ENCODE assay signal across 8 cellular contexts in genomic region chr10:116947838-116948529, GRCh38. TPM values are rescaled to one million over a fixed set of nuclear protein-coding genes. Genes with fewer than 3 reads are reported as not detected.
DNase-seq lines count a peak whose midpoint lies in the region; ATAC-seq and TF ChIP-seq lines count a peak whose summit lies in the region.

No MANE protein-coding gene starts in this region.

- H3K79me2 ChIP-seq in GM23338 (replicated peaks; ENCODE audit: insufficient read depth) = no peaks in the 10 kb centered on the region

- peaks cover 19% of the 10 kb centered on the region for H3K4me1 Mint-ChIP-seq in GM23338

- no peaks in the 10 kb centered on the region for H4K20me1 ChIP-seq in GM23338 (replicated peaks; ENCODE audit: insufficient read depth)

- ATAC-seq in GM23338 = peak; percentile 81

- no peaks in the 10 kb centered on the region for H3K9me2 ChIP-seq in GM23338 (ENCODE audit: insufficient read depth)

- 0 out of 2 replicates have a peak overlapping the region, but pooled peaks have one; percentile 0 for H3K4me3 ChIP-seq in GM23338
- H3K4me3 ChIP-seq in fibroblast of mammary gland (ENCODE audit: control insufficient read depth, low read depth, low read length) = no peak overlapping the region

- TF ChIP-seq CTCF in GM23338 (conservative IDR thresholded peaks at IDR 0.05; ENCODE audit: low read depth in 2 of 2) = no peak
- TF ChIP-seq CTCF in fibroblast of mammary gland (conservative IDR thresholded peaks at IDR 0.05; ENCODE audit: control insufficient read depth, insufficient read depth, low read depth, low read length) = no peak

- peak overlapping the region; percentile 91 for H3K27ac Mint-ChIP-seq in GM23338

- peak; percentile 74 for DNase-seq in GM23338 (ENCODE audit: low spot score)
- DNase-seq in OCI-M1 (lab: John Stamatoyannopoulos, UW) = peak; percentile 19
- DNase-seq in fibroblast of mammary gland (ENCODE audit: low read depth) = peak; percentile 43
- DNase-seq in renal cortical epithelial cell (ENCODE audit: low read depth) = peak; percentile 85
- no peak for DNase-seq in cortex of kidney (lab: John Stamatoyannopoulos, UW)
- DNase-seq in NCI-H2029 treated with DMSO at 0.1 percent for 48 hours (lab: John Stamatoyannopoulos, UW) = no peak
- DNase-seq in OCI-M2 (lab: John Stamatoyannopoulos, UW; ENCODE audit: unreplicated experiment) = no peak
- DNase-seq in NCI-H1105 treated with DMSO at 0.1 percent for 48 hours (lab: John Stamatoyannopoulos, UW) = no peak

- no peaks in the 10 kb centered on the region for H3K36me3 ChIP-seq in GM23338 (ENCODE audit: insufficient read depth)

- peak overlapping the region; percentile 1 for H3K4me2 ChIP-seq in GM23338

- H3K4me1 ChIP-seq in GM23338 (ENCODE audit: insufficient read depth) = peaks cover 16% of the 10 kb centered on the region; the same call in 1 of the 2 replicates

- no peaks in the 10 kb centered on the region for H3K9me3 Mint-ChIP-seq in GM23338

- no peaks in the 10 kb centered on the region for H3K27me3 Mint-ChIP-seq in GM23338 (ENCODE audit: insufficient read depth, low read depth, poor library complexity)

- H2AFZ ChIP-seq in GM23338 = no peak overlapping the region

- no peaks in the 10 kb centered on the region for H3K27me3 ChIP-seq in GM23338 (ENCODE audit: insufficient read depth)

- H3K4me3 Mint-ChIP-seq in GM23338 = 0 out of 3 replicates have a peak overlapping the region, but pooled peaks have one; percentile 9

- H3F3A ChIP-seq in GM23338 (replicated peaks; ENCODE audit: low read depth) = no peaks in the 10 kb centered on the region

- peak overlapping the region; percentile 23 for H3K27ac ChIP-seq in GM23338 (ENCODE audit: low read depth)

- no peaks in the 10 kb centered on the region for H3K36me3 Mint-ChIP-seq in GM23338 (ENCODE audit: low read depth)

TF ChIP-seq in GM23338, 12 proteins besides CTCF, POLR2A, EP300 and RAD21:
- TF ChIP-seq ZNF114 (CRISPR knock-in tag; IDR thresholded peaks at IDR 0.05) (no peak), ETS1 (IDR thresholded peaks at IDR 0.05) (no peak), EZH2phosphoT487 (IDR thresholded peaks at IDR 0.05; ENCODE audit: unreplicated experiment) (no peak), ZNF462 (CRISPR knock-in tag; IDR thresholded peaks at IDR 0.05) (no peak), REST (IDR thresholded peaks at IDR 0.05; ENCODE audit: unreplicated experiment) (no peak), EZH2 (IDR thresholded peaks at IDR 0.05; ENCODE audit: low read depth, unreplicated experiment) (no peak), POLR2AphosphoS5 (IDR thresholded peaks at IDR 0.05; ENCODE audit: low read depth) (no peak)
TF ChIP-seq in GM23338: peak in this region for 0.

RNA-seq across cellular contexts. Expression of gene SHTN1, which starts 57.0 kb away (rescaled TPM):
- 6.7 and 8.8 TPM in 2 replicates for total RNA-seq in GM23338 (2014; rRNA removed; shearing (Covaris generic))
- polyA plus RNA-seq in GM23338 (2016; fragmentation: Nextera tagmentation; extraction: Ambion mirVana) = 6.7 and 8.0 TPM in 2 replicates
- total RNA-seq in renal cortical epithelial cell = 11.6 and 35.9 TPM in 2 replicates

Comparison
In these comparisons a context has a peak if more than half of its experiments do, and no peak if none do; other contexts are left out.
1. DNase-seq: peak in GM23338 (single experiment), OCI-M1 (single experiment), fibroblast of mammary gland (single experiment) and renal cortical epithelial cell (single experiment); none in cortex of kidney (single experiment), NCI-H2029 treated with DMSO at 0.1 percent for 48 hours (single experiment), OCI-M2 (single experiment) and NCI-H1105 treated with DMSO at 0.1 percent for 48 hours (single experiment).